Comparison of ENCODE assay signal across 8 cellular contexts in genomic region chr5:80407735-80408474, GRCh38. TPM values are rescaled to one million over a fixed set of nuclear protein-coding genes. Genes with fewer than 3 reads are reported as not detected.
DNase-seq lines count a peak whose midpoint lies in the region; ATAC-seq, FAIRE-seq and TF ChIP-seq lines count a peak whose summit lies in the region.

Gene ZFYVE16 (plus strand): TSS chr5:80408064. CDS start chr5:80434148, 26,084 bp downstream.

- peak; percentile 23; the same call in 1 of the 2 replicates for TF ChIP-seq RAD21 in HepG2 (CRISPR knock-in tag; IDR thresholded peaks at IDR 0.05)

- no peaks in the 10 kb centered on the region for H3K9me3 ChIP-seq in HepG2 (ENCODE audit: low read length)

- peak within 1 kb of the TSS; percentile 88 for H3K27ac ChIP-seq in C4-2B
- H3K27ac ChIP-seq in HepG2 (ENCODE audit: extremely low read length, insufficient read depth, low read length): peak within 1 kb of the TSS; percentile 94

- H4K20me1 ChIP-seq in HepG2 (ENCODE audit: insufficient read depth, low read length): peaks cover 5% of the 10 kb centered on the region; the same call in 1 of the 2 replicates

- peak within 1 kb of the TSS; percentile 82 to 93 (median 89) for H3K4me3 ChIP-seq in HepG2 (replicated peaks in 1 of 3; ENCODE audit: insufficient read depth in 1 of 3, low read depth in 2 of 3, low read length in 3 of 3)

- in situ Hi-C loops in HepG2 (cut with HindIII; ENCODE audit: extremely low pct_ligation_motif_present, low pct_unique_long_range_greater_than_20kb): no loop called here

- TF ChIP-seq EP300 in HepG2 (IDR thresholded peaks at IDR 0.05; ENCODE audit: low read depth in 2 of 2, low read length in 2 of 2): no peak
- no peak for TF ChIP-seq EP300 in HepG2 (CRISPR knock-in tag; IDR thresholded peaks at IDR 0.05; ENCODE audit: borderline replicate concordance)

- no peaks in the 10 kb centered on the region for H3K27me3 ChIP-seq in HepG2 (ENCODE audit: control insufficient read depth in 1 of 2, insufficient read depth in 2 of 2, low read length in 2 of 2)

- H3K36me3 ChIP-seq in HepG2 (replicated peaks in 1 of 2; ENCODE audit: control insufficient read depth in 1 of 2, insufficient read depth in 2 of 2, low read length in 2 of 2): no peaks in the 10 kb centered on the region; a peak in 2 of 5 replicates

- POLR2A ChIA-PET in HepG2 (lab: Yijun Ruan, JAX): interaction anchor here (0.5 to 2.5 kb wide), 8 partner anchors 11 to 1960 kb away, joined by 3 to 14 read pairs (median 3); partner anchors contain the start of genes DHFR, FAM151B, MSH3 and SERINC5

- ATAC-seq in GM19395 (IDR thresholded peaks at IDR 0.05; ENCODE audit: unreplicated experiment) (peak; percentile 90), HG03565 (IDR thresholded peaks at IDR 0.05; ENCODE audit: unreplicated experiment) (peak; percentile 76), HepG2 (peak; percentile 88)

- BruUV-seq in HepG2 (replicated peaks; lab: Mats Ljungman, UMichigan): no TSS peak

- no peak within 1 kb of the TSS for H2AFZ ChIP-seq in HepG2 (ENCODE audit: low read length)

- no CpG with 5 or more reads among the region's 64 CpGs for WGBS in HepG2 (ENCODE audit: low lambda C conversion rate)

- peaks cover 28% of the 10 kb centered on the region for H3K4me1 ChIP-seq in HepG2 (ENCODE audit: insufficient read depth, low read length)

- TF ChIP-seq CTCF in C4-2B (conservative IDR thresholded peaks at IDR 0.05): peak; percentile 52; the same call in 1 of the 2 replicates
- peak; percentile 55 for TF ChIP-seq CTCF in HepG2 (CRISPR knock-in tag; IDR thresholded peaks at IDR 0.05)

- H3K9ac ChIP-seq in HepG2 (ENCODE audit: insufficient read depth, low read depth, low read length): peak within 1 kb of the TSS; percentile 95

- intact Hi-C loops in HepG2 (cut with micrococcal nuclease; ENCODE audit: unreplicated experiment): loop anchor here (5.0 to 10.0 kb wide), 3 partner anchors 63 to 164 kb away; partner anchors contain the start of gene ANKRD34B

- FAIRE-seq in HepG2 (lab: Jason Lieb, UNC): peak; percentile 86

- H3K4me2 ChIP-seq in HepG2 (ENCODE audit: low read depth, low read length): peak within 1 kb of the TSS; percentile 87

- peak; percentile 87 to 96 for TF ChIP-seq POLR2A in HepG2 (IDR thresholded peaks at IDR 0.05; ENCODE audit: insufficient read depth in 1 of 2, low read depth in 2 of 2, low read length in 2 of 2)

- H3K79me2 ChIP-seq in HepG2 (ENCODE audit: insufficient read depth, low read length): peaks cover 45% of the 10 kb centered on the region

- peak; percentile 95 for DNase-seq in NCI-H748 treated with DMSO at 0.1 percent for 48 hours (lab: John Stamatoyannopoulos, UW)
- DNase-seq in activated CD4-positive, alpha-beta T cell treated with anti-CD3 and anti-CD28 coated beads, Interleukin-2, amount 50 U/mL, for 4 hours: peak; percentile 94 to 95
- DNase-seq in dermis microvascular lymphatic vessel endothelial cell (ENCODE audit: low read depth in 2 of 2): peak; percentile 93 to 97
- DNase-seq in HepG2 (ENCODE audit: low spot score): peak; percentile 95
- peak; percentile 98 for DNase-seq in stimulated activated CD4-positive, alpha-beta T cell treated with anti-CD3 and anti-CD28 coated beads, Interleukin-4, amount 100 ng/mL, for 1 hour

- CTCF ChIA-PET in HepG2 (lab: Yijun Ruan, JAX; ENCODE audit: low intra/inter-chr PET ratio, low total read pairs): no interaction called here

TF ChIP-seq in HepG2, 621 proteins besides CTCF, POLR2A, EP300 and RAD21 (continues in another document):
- TF ChIP-seq ZNF768 (CRISPR knock-in tag; IDR thresholded peaks at IDR 0.05) (peak; percentile 16), ZNF614 (CRISPR knock-in tag; IDR thresholded peaks at IDR 0.05; ENCODE audit: borderline replicate concordance) (no peak), ZNF501 (CRISPR knock-in tag; IDR thresholded peaks at IDR 0.05) (peak; percentile 93), IKZF5 (CRISPR knock-in tag; IDR thresholded peaks at IDR 0.05) (peak; percentile 22), ZFP91 (CRISPR knock-in tag; IDR thresholded peaks at IDR 0.05; ENCODE audit: borderline replicate concordance) (peak; percentile 79; the same call in 1 of the 2 replicates), POGK (CRISPR knock-in tag; conservative IDR thresholded peaks at IDR 0.05) (peak; percentile 27; the same call in 1 of the 2 replicates), ZNF7 (CRISPR knock-in tag; IDR thresholded peaks at IDR 0.05) (no peak), YY1 (IDR thresholded peaks at IDR 0.05; ENCODE audit: insufficient read depth, insufficient replicate concordance, low read depth, low read length) (no peak), ZNF331 (CRISPR knock-in tag; IDR thresholded peaks at IDR 0.05) (peak; percentile 47; the same call in 1 of the 2 replicates), RCOR2 (CRISPR knock-in tag; IDR thresholded peaks at IDR 0.05) (no peak), PBX2 (CRISPR knock-in tag; IDR thresholded peaks at IDR 0.05) (no peak)

RNA-seq across cellular contexts. Expression of gene ZFYVE16, which starts in this region (rescaled TPM):
- total RNA-seq in dermis microvascular lymphatic vessel endothelial cell (25.2 and 34.8 TPM in 2 replicates), HepG2 (2016; rRNA removed; fragmentation: Illumina TruSeq; extraction: Trizol) (33.3 and 55.7 TPM in 2 replicates)
- 6.1 and 7.2 TPM in 2 replicates for total RNA-seq in HepG2 (2016; cell fraction: cytosol; rRNA removed; fragmentation: Illumina TruSeq; extraction: Trizol; ENCODE audit: low read depth)
- total RNA-seq in HepG2 (2016; cell fraction: insoluble cytoplasmic fraction; rRNA removed; fragmentation: Illumina TruSeq; extraction: Trizol): 32.3 and 54.6 TPM in 2 replicates
- total RNA-seq in HepG2 (2016; cell fraction: membrane; rRNA removed; fragmentation: Illumina TruSeq; extraction: Trizol): 9.6 and 12.3 TPM in 2 replicates
- 46.8 and 54.5 TPM in 2 replicates for total RNA-seq in HepG2 (2016; cell fraction: nucleus; rRNA removed; fragmentation: Illumina TruSeq; extraction: Trizol)
- polyA plus RNA-seq in HepG2 (2011; rRNA removed): 9.3 and 9.5 TPM in 2 replicates
- 2.4 and 4.2 TPM in 2 replicates for polyA plus RNA-seq in HepG2 (2011; cell fraction: cytosol; rRNA removed)
- 9.4 and 14.1 TPM in 2 replicates for polyA plus RNA-seq in HepG2 (2011; cell fraction: nucleus; rRNA removed)
- 15.0 and 16.4 TPM in 2 replicates for polyA plus RNA-seq in HepG2 (2012)
- 0.74 and 1.1 TPM in 2 replicates for polyA plus RNA-seq in HepG2 (2016; cell fraction: cytosol; fragmentation: Illumina TruSeq; extraction: Trizol; ENCODE audit: low read depth)
- polyA plus RNA-seq in HepG2 (2016; cell fraction: insoluble cytoplasmic fraction; fragmentation: Illumina TruSeq; extraction: Trizol; ENCODE audit: low read depth): 23.4 and 30.4 TPM in 2 replicates
- 3.4 and 3.7 TPM in 2 replicates for polyA plus RNA-seq in HepG2 (2016; cell fraction: membrane; fragmentation: Illumina TruSeq; extraction: Trizol; ENCODE audit: low read depth)
- polyA plus RNA-seq in HepG2 (2016; cell fraction: nucleus; fragmentation: Illumina TruSeq; extraction: Trizol; ENCODE audit: insufficient read depth, low read depth): 30.3 and 31.0 TPM in 2 replicates
- polyA minus RNA-seq in HepG2 (2011; rRNA and poly(A)+ RNA removed; ENCODE audit: low replicate concordance): 7.3 and 8.7 TPM in 2 replicates
- polyA minus RNA-seq in HepG2 (2011; cell fraction: cytosol; rRNA and poly(A)+ RNA removed): 10.8 and 17.6 TPM in 2 replicates
- 79.9 and 90.5 TPM in 2 replicates for polyA minus RNA-seq in HepG2 (2011; cell fraction: nucleus; rRNA and poly(A)+ RNA removed)

Comparison
In these comparisons a context has a peak if more than half of its experiments do, and no peak if none do; other contexts are left out.
1. Peak in every context shown above with its lines: DNase-seq, ATAC-seq, H3K4me3 ChIP-seq and H3K27ac ChIP-seq.